ENCODE assay signal across 18 cellular contexts in the genomic region with DNA sequence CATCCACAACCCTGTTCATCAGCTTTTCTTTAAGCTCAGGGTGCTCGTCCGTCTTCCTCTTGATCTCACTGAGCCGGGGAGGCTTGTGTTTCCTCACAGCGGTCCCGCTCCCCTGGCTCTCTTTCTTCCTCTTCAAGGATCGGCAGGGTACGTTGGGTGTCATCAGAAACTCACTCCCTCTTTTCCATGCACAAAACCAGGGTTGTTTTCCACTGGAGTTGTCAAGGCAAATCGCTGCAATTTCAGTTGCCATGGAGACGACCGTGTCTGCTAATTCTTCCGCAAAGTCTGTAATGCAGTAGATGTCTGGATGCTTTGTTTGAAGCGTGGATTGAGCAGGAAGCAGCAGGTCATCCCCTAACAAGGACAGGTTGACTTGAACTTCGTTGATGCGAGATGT.
"Had no signal": no experiment of that assay in that cellular context is flagged by ENCODE, and none has a peak within 500 bp of the region (broad histone marks: within the 10 kb centered on the region; RNA-seq: fewer than 3 reads in every experiment).

No MANE protein-coding gene starts in this region.

- H3K27me3 Mint-ChIP-seq: progenitor cell of endocrine pancreas, type B pancreatic cell had no signal

- H3K36me3 Mint-ChIP-seq: neural progenitor cell; stimulated activated effector memory CD8-positive, alpha-beta T cell treated with anti-CD3 and anti-CD28 coated beads, Interleukin-12 subunit alpha, Interleukin-12 subunit beta, amount 100 ng/mL, for 72 hours; type B pancreatic cell had no signal

- H3K27me3 ChIP-seq: neural progenitor cell, sigmoid colon, stomach, testis, tibial artery had no signal

- H3K9me3 Mint-ChIP-seq: neural progenitor cell; stimulated activated effector memory CD8-positive, alpha-beta T cell treated with anti-CD3 and anti-CD28 coated beads, Interleukin-12 subunit alpha, Interleukin-12 subunit beta, amount 100 ng/mL, for 72 hours; type B pancreatic cell had no signal

- H3K9ac ChIP-seq: neural progenitor cell, parathyroid adenoma had no signal

- H3K36me3 ChIP-seq: lower lobe of right lung, neural progenitor cell, sigmoid colon, stomach, tibial artery had no signal

- H3K4me3 ChIP-seq: dorsolateral prefrontal cortex, lower lobe of right lung, neural progenitor cell, sigmoid colon, stomach, testis, tibial artery had no signal

- H3K27ac ChIP-seq: lower lobe of right lung, neural progenitor cell, parathyroid adenoma, sigmoid colon, stomach, testis, tibial artery had no signal

- H3K27ac Mint-ChIP-seq: naive thymus-derived CD8-positive, alpha-beta T cell; neural progenitor cell; stimulated activated effector memory CD8-positive, alpha-beta T cell treated with anti-CD3 and anti-CD28 coated beads, Interleukin-12 subunit alpha, Interleukin-12 subunit beta, amount 100 ng/mL, for 72 hours; type B pancreatic cell had no signal

- H3K4me1 Mint-ChIP-seq: naive thymus-derived CD8-positive, alpha-beta T cell; stimulated activated effector memory CD8-positive, alpha-beta T cell treated with anti-CD3 and anti-CD28 coated beads, Interleukin-12 subunit alpha, Interleukin-12 subunit beta, amount 100 ng/mL, for 72 hours had no signal

- H3K9me3 ChIP-seq: lower lobe of right lung, sigmoid colon, testis, tibial artery had no signal

- H3K4me1 ChIP-seq: lower lobe of right lung, neural progenitor cell, parathyroid adenoma, sigmoid colon, stomach, testis, tibial artery had no signal

- H3K4me3 Mint-ChIP-seq: naive thymus-derived CD8-positive, alpha-beta T cell; neural progenitor cell; stimulated activated effector memory CD8-positive, alpha-beta T cell treated with anti-CD3 and anti-CD28 coated beads, Interleukin-12 subunit alpha, Interleukin-12 subunit beta, amount 100 ng/mL, for 72 hours; type B pancreatic cell had no signal

- DNase-seq: effector CD4-positive, alpha-beta T cell; left ventricle myocardium superior; lower lobe of right lung; naive thymus-derived CD8-positive, alpha-beta T cell; right cardiac atrium; sigmoid colon; stimulated activated CD4-positive, alpha-beta T cell treated with anti-CD3 and anti-CD28 coated beads, Interleukin-2, amount 100 ng/mL, for 24 hours; stimulated activated CD4-positive, alpha-beta T cell treated with anti-CD3 and anti-CD28 coated beads, Interleukin-4, amount 100 ng/mL, for 24 hours; stimulated activated naive CD4-positive, alpha-beta T cell treated with Interleukin-2 at 50 U/mL for 16 hours; stomach; testis; tibial artery had no signal

- H3K4me2 ChIP-seq: neural progenitor cell had no signal
